21 cellular contexts compared by ENCODE assay signal in the genomic region with DNA sequence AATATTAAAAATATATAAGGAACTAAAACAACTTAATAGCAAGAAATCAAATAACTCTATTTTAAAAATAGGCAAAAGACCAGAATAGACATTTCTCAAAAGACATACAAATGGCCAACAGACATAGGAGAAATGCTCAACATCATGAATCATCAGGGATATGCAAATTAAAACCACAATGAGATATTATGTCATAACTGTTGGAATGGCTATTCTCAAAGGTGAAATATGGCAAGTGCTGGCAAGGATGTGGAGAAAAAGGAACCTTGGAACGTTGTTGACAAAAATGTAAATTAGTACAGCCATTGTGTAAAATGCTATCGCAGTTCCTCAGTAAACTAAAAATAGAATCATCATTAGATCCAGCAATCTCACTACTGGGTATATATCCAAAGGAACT.
DNase-seq lines count a peak whose midpoint lies in the region; ATAC-seq and TF ChIP-seq lines count a peak whose summit lies in the region.
"Had no signal": no experiment of that assay in that cellular context is flagged by ENCODE, and none has a peak within 500 bp of the region (broad histone marks: within the 10 kb centered on the region; RNA-seq: fewer than 3 reads in every experiment).

No MANE protein-coding gene starts in this region.

- ATAC-seq in activated CD8-positive, alpha-beta memory T cell treated with anti-CD3 and anti-CD28 coated beads, Interleukin-2, amount 10 ng/mL, durations not matched to agents 7 days and 5 days = no peak
- no peak for ATAC-seq in GM19395 (IDR thresholded peaks at IDR 0.05; ENCODE audit: unreplicated experiment)
- ATAC-seq: heart left ventricle, WTC11 had no signal

- H3K36me3 Mint-ChIP-seq in activated CD8-positive, alpha-beta memory T cell treated with anti-CD3 and anti-CD28 coated beads, Interleukin-2, amount 10 ng/mL, durations not matched to agents 7 days and 5 days = no peaks in the 10 kb centered on the region

- DNase-seq in ELR (ENCODE audit: low read depth) = peak; percentile 59
- peak; percentile 71 for DNase-seq in NCI-H226
- DNase-seq in choroid plexus epithelial cell (ENCODE audit: low read depth) = peak; percentile 76
- peak; percentile 8 for DNase-seq in glomerular visceral epithelial cell (ENCODE audit: extremely low spot score)
- DNase-seq in activated CD8-positive, alpha-beta memory T cell treated with anti-CD3 and anti-CD28 coated beads, Interleukin-2, amount 10 ng/mL, durations not matched to agents 7 days and 5 days = no peak
- DNase-seq in NCI-H748 (lab: John Stamatoyannopoulos, UW; ENCODE audit: unreplicated experiment) = no peak
- DNase-seq in stimulated activated CD4-positive, alpha-beta T cell treated with anti-CD3 and anti-CD28 coated beads, Interleukin-2, amount 100 ng/mL, for 24 hours = no peak
- DNase-seq: activated CD4-positive, alpha-beta T cell treated with anti-CD3 and anti-CD28 coated beads, Interleukin-2, amount 50 U/mL, for 48 hours; activated naive CD4-positive, alpha-beta T cell treated with Interleukin-2 at 50 U/mL for 16 hours; activated T-cell treated with anti-CD3 and anti-CD28 coated beads, Interleukin-2, amount 50 U/mL, for 1 hour; CD4-positive, alpha-beta T cell; heart left ventricle; NCI-H1417; NCI-H2107; NCI-H69; occipital lobe; retina; testis had no signal

- no peaks in the 10 kb centered on the region for H3K27me3 Mint-ChIP-seq in activated CD8-positive, alpha-beta memory T cell treated with anti-CD3 and anti-CD28 coated beads, Interleukin-2, amount 10 ng/mL, durations not matched to agents 7 days and 5 days
- H3K27me3 Mint-ChIP-seq: CD4-positive, alpha-beta T cell had no signal

- H3K4me3 Mint-ChIP-seq in activated CD8-positive, alpha-beta memory T cell treated with anti-CD3 and anti-CD28 coated beads, Interleukin-2, amount 10 ng/mL, durations not matched to agents 7 days and 5 days = no peak overlapping the region
- H3K4me3 Mint-ChIP-seq: CD4-positive, alpha-beta T cell; T-helper 2 cell treated with Interferon-gamma antibody and Interleukin-4, amounts not matched to agents 5 μg/mL and 100 μg/mL, for 36 hours; WTC11 had no signal

- H3K4me3 ChIP-seq in choroid plexus epithelial cell (ENCODE audit: low read depth, low read length) = no peak overlapping the region
- H3K4me3 ChIP-seq: heart left ventricle, testis had no signal

- peaks cover 6% of the 10 kb centered on the region for H3K9me3 Mint-ChIP-seq in activated CD8-positive, alpha-beta memory T cell treated with anti-CD3 and anti-CD28 coated beads, Interleukin-2, amount 10 ng/mL, durations not matched to agents 7 days and 5 days (ENCODE audit: low read depth)

- H3K4me1 Mint-ChIP-seq in activated CD8-positive, alpha-beta memory T cell treated with anti-CD3 and anti-CD28 coated beads, Interleukin-2, amount 10 ng/mL, durations not matched to agents 7 days and 5 days = no peaks in the 10 kb centered on the region

- CTCF ChIA-PET in activated CD8-positive, alpha-beta memory T cell treated with anti-CD3 and anti-CD28 coated beads, Interleukin-2, amount 10 ng/mL, durations not matched to agents 7 days and 5 days (lab: Charles Lee) = no interaction called here

- H3K27ac Mint-ChIP-seq in activated CD8-positive, alpha-beta memory T cell treated with anti-CD3 and anti-CD28 coated beads, Interleukin-2, amount 10 ng/mL, durations not matched to agents 7 days and 5 days = no peak overlapping the region
- H3K27ac Mint-ChIP-seq: CD4-positive, alpha-beta T cell; T-helper 2 cell treated with Interferon-gamma antibody and Interleukin-4, amounts not matched to agents 5 μg/mL and 100 μg/mL, for 36 hours; WTC11 had no signal

- no peak for TF ChIP-seq CTCF in choroid plexus epithelial cell (conservative IDR thresholded peaks at IDR 0.05; ENCODE audit: low read depth, low read length)

Comparison
In these comparisons a context has a peak if more than half of its experiments do, and no peak if none do; other contexts are left out.
1. DNase-seq: peak in ELR (single experiment), NCI-H226 (single experiment), choroid plexus epithelial cell (single experiment) and glomerular visceral epithelial cell (single experiment); none in activated CD8-positive, alpha-beta memory T cell treated with anti-CD3 and anti-CD28 coated beads, Interleukin-2, amount 10 ng/mL, durations not matched to agents 7 days and 5 days (single experiment), NCI-H748 (single experiment) and stimulated activated CD4-positive, alpha-beta T cell treated with anti-CD3 and anti-CD28 coated beads, Interleukin-2, amount 100 ng/mL, for 24 hours (0 of 2).